In genomic region chr6:37594895-37595294, GRCh38 we compare ENCODE assay signal across 27 cellular contexts.
"Had no signal": no experiment of that assay in that cellular context is flagged by ENCODE, and none has a peak within 500 bp of the region (broad histone marks: within the 10 kb centered on the region; RNA-seq: fewer than 3 reads in every experiment).

No MANE protein-coding gene starts in this region.

- H3K9me3 ChIP-seq: adrenal gland, body of pancreas, breast epithelium, SJCRH30 had no signal

- H3K27ac Mint-ChIP-seq: activated CD4-positive, alpha-beta T cell treated with anti-CD3 and anti-CD28 coated beads for 36 hours; activated CD4-positive, alpha-beta T cell treated with anti-CD3 and anti-CD28 coated beads, Interleukin-2, amount 10 ng/mL, durations not matched to agents 7 days and 5 days; activated CD8-positive, alpha-beta T cell treated with anti-CD3 and anti-CD28 coated beads, Interleukin-2, amount 10 ng/mL, durations not matched to agents 7 days and 5 days; activated naive CD4-positive, alpha-beta T cell treated with anti-CD3 and anti-CD28 coated beads for 36 hours; activated naive CD4-positive, alpha-beta T cell treated with anti-CD3 and anti-CD28 coated beads, Interleukin-2, amount 50 U/mL, for 72 hours; activated T-cell treated with anti-CD3 and anti-CD28 coated beads, Interleukin-2, amount 50 U/mL, for 24 hours; activated T-helper 2 cell treated with anti-CD3 and anti-CD28 coated beads, Interferon-gamma antibody, Interleukin-2, Interleukin-4, amounts not matched to agents 10 μg/mL and 5 μg/mL and 100 μg/mL, durations not matched to agents 14 hours and 24 hours and 36 hours; T-helper 2 cell treated with Interferon-gamma antibody and Interleukin-4, amounts not matched to agents 5 μg/mL and 100 μg/mL, for 36 hours had no signal

- H3K27me3 ChIP-seq: adrenal gland, body of pancreas, breast epithelium, SJCRH30 had no signal

- H3K36me3 ChIP-seq: adrenal gland, breast epithelium, SJCRH30 had no signal

- H3K27me3 Mint-ChIP-seq: activated T-cell treated with anti-CD3 and anti-CD28 coated beads, Interleukin-2, amount 50 U/mL, for 24 hours had no signal

- H3K4me3 Mint-ChIP-seq: activated CD4-positive, alpha-beta T cell treated with anti-CD3 and anti-CD28 coated beads for 36 hours; activated CD4-positive, alpha-beta T cell treated with anti-CD3 and anti-CD28 coated beads, Interleukin-2, amount 10 ng/mL, durations not matched to agents 7 days and 5 days; activated CD8-positive, alpha-beta T cell treated with anti-CD3 and anti-CD28 coated beads, Interleukin-2, amount 10 ng/mL, durations not matched to agents 7 days and 5 days; activated naive CD4-positive, alpha-beta T cell treated with anti-CD3 and anti-CD28 coated beads for 36 hours; activated T-cell treated with anti-CD3 and anti-CD28 coated beads, Interleukin-2, amount 50 U/mL, for 24 hours; T-helper 2 cell treated with Interferon-gamma antibody and Interleukin-4, amounts not matched to agents 5 μg/mL and 100 μg/mL, for 36 hours had no signal

- H3K9me3 Mint-ChIP-seq: activated CD4-positive, alpha-beta T cell treated with anti-CD3 and anti-CD28 coated beads, Interleukin-2, amount 10 ng/mL, durations not matched to agents 7 days and 5 days; activated naive CD4-positive, alpha-beta T cell treated with anti-CD3 and anti-CD28 coated beads for 36 hours; activated naive CD4-positive, alpha-beta T cell treated with anti-CD3 and anti-CD28 coated beads, Interleukin-2, amount 50 U/mL, for 72 hours; activated T-cell treated with anti-CD3 and anti-CD28 coated beads, Interleukin-2, amount 50 U/mL, for 24 hours; activated T-helper 2 cell treated with anti-CD3 and anti-CD28 coated beads, Interferon-gamma antibody, Interleukin-2, Interleukin-4, amounts not matched to agents 10 μg/mL and 5 μg/mL and 100 μg/mL, durations not matched to agents 14 hours and 24 hours and 36 hours; T-helper 2 cell treated with Interferon-gamma antibody and Interleukin-4, amounts not matched to agents 5 μg/mL and 100 μg/mL, for 36 hours had no signal

- DNase-seq: activated CD4-positive, alpha-beta T cell treated with anti-CD3 and anti-CD28 coated beads for 36 hours; activated CD4-positive, alpha-beta T cell treated with anti-CD3 and anti-CD28 coated beads, Interleukin-2, amount 10 ng/mL, durations not matched to agents 7 days and 5 days; activated CD4-positive, alpha-beta T cell treated with anti-CD3 and anti-CD28 coated beads, Interleukin-2, amount 50 U/mL, for 48 hours; activated CD8-positive, alpha-beta T cell treated with anti-CD3 and anti-CD28 coated beads, Interleukin-2, amount 10 ng/mL, durations not matched to agents 7 days and 5 days; activated gamma-delta T cell; activated naive CD4-positive, alpha-beta T cell treated with anti-CD3 and anti-CD28 coated beads for 36 hours; activated T-cell treated with anti-CD3 and anti-CD28 coated beads, Interleukin-2, amount 50 U/mL, for 24 hours; adrenal gland; body of pancreas; MM.1S; MV-4-11; NCI-H1092; NCI-H1436 treated with DMSO at 0.1 percent for 48 hours; NCI-H187; NCI-H2029 treated with DMSO at 0.1 percent for 48 hours; NCI-H2107; NCI-H2171; NCI-H510A; SHP77; SJCRH30 had no signal

- H3K4me3 ChIP-seq: adrenal gland, body of pancreas, breast epithelium, SJCRH30, SK-N-MC had no signal

- H3K36me3 Mint-ChIP-seq: activated naive CD4-positive, alpha-beta T cell treated with anti-CD3 and anti-CD28 coated beads, Interleukin-2, amount 50 U/mL, for 72 hours had no signal

- H3K4me1 ChIP-seq: adrenal gland, body of pancreas, breast epithelium had no signal

- H3K27ac ChIP-seq: adrenal gland, body of pancreas, breast epithelium, SJCRH30, SK-N-MC had no signal

- H3K4me1 Mint-ChIP-seq: activated CD4-positive, alpha-beta T cell treated with anti-CD3 and anti-CD28 coated beads for 36 hours; activated CD4-positive, alpha-beta T cell treated with anti-CD3 and anti-CD28 coated beads, Interleukin-2, amount 10 ng/mL, durations not matched to agents 7 days and 5 days had no signal

- ATAC-seq: activated CD4-positive, alpha-beta T cell treated with anti-CD3 and anti-CD28 coated beads for 36 hours; activated CD4-positive, CD25-positive, alpha-beta regulatory T cell treated with anti-CD3 and anti-CD28 coated beads, Interleukin-2, amount 50 U/mL, for 24 hours; activated CD8-positive, alpha-beta T cell treated with anti-CD3 and anti-CD28 coated beads, Interleukin-2, amount 10 ng/mL, durations not matched to agents 7 days and 5 days; activated naive CD4-positive, alpha-beta T cell treated with anti-CD3 and anti-CD28 coated beads, Interleukin-2, amount 50 U/mL, for 72 hours; body of pancreas; Panc1 had no signal
